1 cellular context compared by ENCODE assay signal in the genomic region with DNA sequence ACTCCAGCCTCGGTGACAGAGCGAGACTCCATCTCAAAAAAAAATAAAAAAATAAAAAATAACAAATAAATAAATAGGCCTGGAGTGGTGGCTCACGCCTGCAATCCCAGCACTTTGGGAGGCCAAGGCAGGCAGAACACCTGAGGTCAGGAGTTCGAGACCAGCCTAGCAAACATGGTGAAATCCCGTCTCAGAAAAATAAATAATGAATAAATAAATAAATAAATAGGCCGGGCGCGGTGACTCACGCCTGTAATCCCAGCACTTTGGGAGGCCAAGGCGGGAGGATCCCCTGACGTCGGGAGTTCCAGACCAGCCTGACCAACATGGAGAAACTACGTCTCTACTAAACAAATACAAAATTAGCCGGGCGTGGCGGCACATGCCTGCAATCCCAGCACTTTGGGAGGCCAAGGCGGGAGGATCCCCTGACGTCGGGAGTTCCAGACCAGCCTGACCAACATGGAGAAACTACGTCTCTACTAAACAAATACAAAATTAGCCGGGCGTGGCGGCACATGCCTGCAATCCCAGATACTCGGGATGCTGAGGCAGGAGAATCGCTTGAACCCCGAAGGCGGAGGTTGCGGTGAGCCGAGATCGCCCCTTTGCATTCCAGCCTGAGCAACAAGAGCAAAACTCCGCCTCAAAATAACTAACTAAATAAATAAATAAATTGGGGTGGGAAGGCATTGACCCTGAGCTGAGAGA.
TF ChIP-seq lines count a peak whose summit lies in the region.

No MANE protein-coding gene starts in this region.

TF ChIP-seq in K562, 482 proteins besides CTCF, POLR2A, EP300 and RAD21:
- TF ChIP-seq, protein P1, sequence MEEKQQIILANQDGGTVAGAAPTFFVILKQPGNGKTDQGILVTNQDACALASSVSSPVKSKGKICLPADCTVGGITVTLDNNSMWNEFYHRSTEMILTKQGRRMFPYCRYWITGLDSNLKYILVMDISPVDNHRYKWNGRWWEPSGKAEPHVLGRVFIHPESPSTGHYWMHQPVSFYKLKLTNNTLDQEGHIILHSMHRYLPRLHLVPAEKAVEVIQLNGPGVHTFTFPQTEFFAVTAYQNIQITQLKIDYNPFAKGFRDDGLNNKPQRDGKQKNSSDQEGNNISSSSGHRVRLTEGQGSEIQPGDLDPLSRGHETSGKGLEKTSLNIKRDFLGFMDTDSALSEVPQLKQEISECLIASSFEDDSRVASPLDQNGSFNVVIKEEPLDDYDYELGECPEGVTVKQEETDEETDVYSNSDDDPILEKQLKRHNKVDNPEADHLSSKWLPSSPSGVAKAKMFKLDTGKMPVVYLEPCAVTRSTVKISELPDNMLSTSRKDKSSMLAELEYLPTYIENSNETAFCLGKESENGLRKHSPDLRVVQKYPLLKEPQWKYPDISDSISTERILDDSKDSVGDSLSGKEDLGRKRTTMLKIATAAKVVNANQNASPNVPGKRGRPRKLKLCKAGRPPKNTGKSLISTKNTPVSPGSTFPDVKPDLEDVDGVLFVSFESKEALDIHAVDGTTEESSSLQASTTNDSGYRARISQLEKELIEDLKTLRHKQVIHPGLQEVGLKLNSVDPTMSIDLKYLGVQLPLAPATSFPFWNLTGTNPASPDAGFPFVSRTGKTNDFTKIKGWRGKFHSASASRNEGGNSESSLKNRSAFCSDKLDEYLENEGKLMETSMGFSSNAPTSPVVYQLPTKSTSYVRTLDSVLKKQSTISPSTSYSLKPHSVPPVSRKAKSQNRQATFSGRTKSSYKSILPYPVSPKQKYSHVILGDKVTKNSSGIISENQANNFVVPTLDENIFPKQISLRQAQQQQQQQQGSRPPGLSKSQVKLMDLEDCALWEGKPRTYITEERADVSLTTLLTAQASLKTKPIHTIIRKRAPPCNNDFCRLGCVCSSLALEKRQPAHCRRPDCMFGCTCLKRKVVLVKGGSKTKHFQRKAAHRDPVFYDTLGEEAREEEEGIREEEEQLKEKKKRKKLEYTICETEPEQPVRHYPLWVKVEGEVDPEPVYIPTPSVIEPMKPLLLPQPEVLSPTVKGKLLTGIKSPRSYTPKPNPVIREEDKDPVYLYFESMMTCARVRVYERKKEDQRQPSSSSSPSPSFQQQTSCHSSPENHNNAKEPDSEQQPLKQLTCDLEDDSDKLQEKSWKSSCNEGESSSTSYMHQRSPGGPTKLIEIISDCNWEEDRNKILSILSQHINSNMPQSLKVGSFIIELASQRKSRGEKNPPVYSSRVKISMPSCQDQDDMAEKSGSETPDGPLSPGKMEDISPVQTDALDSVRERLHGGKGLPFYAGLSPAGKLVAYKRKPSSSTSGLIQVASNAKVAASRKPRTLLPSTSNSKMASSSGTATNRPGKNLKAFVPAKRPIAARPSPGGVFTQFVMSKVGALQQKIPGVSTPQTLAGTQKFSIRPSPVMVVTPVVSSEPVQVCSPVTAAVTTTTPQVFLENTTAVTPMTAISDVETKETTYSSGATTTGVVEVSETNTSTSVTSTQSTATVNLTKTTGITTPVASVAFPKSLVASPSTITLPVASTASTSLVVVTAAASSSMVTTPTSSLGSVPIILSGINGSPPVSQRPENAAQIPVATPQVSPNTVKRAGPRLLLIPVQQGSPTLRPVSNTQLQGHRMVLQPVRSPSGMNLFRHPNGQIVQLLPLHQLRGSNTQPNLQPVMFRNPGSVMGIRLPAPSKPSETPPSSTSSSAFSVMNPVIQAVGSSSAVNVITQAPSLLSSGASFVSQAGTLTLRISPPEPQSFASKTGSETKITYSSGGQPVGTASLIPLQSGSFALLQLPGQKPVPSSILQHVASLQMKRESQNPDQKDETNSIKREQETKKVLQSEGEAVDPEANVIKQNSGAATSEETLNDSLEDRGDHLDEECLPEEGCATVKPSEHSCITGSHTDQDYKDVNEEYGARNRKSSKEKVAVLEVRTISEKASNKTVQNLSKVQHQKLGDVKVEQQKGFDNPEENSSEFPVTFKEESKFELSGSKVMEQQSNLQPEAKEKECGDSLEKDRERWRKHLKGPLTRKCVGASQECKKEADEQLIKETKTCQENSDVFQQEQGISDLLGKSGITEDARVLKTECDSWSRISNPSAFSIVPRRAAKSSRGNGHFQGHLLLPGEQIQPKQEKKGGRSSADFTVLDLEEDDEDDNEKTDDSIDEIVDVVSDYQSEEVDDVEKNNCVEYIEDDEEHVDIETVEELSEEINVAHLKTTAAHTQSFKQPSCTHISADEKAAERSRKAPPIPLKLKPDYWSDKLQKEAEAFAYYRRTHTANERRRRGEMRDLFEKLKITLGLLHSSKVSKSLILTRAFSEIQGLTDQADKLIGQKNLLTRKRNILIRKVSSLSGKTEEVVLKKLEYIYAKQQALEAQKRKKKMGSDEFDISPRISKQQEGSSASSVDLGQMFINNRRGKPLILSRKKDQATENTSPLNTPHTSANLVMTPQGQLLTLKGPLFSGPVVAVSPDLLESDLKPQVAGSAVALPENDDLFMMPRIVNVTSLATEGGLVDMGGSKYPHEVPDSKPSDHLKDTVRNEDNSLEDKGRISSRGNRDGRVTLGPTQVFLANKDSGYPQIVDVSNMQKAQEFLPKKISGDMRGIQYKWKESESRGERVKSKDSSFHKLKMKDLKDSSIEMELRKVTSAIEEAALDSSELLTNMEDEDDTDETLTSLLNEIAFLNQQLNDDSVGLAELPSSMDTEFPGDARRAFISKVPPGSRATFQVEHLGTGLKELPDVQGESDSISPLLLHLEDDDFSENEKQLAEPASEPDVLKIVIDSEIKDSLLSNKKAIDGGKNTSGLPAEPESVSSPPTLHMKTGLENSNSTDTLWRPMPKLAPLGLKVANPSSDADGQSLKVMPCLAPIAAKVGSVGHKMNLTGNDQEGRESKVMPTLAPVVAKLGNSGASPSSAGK (IDR thresholded peaks at IDR 0.05): peak; percentile 63; the same call in 1 of the 2 replicates
- TF ChIP-seq, protein P2, sequence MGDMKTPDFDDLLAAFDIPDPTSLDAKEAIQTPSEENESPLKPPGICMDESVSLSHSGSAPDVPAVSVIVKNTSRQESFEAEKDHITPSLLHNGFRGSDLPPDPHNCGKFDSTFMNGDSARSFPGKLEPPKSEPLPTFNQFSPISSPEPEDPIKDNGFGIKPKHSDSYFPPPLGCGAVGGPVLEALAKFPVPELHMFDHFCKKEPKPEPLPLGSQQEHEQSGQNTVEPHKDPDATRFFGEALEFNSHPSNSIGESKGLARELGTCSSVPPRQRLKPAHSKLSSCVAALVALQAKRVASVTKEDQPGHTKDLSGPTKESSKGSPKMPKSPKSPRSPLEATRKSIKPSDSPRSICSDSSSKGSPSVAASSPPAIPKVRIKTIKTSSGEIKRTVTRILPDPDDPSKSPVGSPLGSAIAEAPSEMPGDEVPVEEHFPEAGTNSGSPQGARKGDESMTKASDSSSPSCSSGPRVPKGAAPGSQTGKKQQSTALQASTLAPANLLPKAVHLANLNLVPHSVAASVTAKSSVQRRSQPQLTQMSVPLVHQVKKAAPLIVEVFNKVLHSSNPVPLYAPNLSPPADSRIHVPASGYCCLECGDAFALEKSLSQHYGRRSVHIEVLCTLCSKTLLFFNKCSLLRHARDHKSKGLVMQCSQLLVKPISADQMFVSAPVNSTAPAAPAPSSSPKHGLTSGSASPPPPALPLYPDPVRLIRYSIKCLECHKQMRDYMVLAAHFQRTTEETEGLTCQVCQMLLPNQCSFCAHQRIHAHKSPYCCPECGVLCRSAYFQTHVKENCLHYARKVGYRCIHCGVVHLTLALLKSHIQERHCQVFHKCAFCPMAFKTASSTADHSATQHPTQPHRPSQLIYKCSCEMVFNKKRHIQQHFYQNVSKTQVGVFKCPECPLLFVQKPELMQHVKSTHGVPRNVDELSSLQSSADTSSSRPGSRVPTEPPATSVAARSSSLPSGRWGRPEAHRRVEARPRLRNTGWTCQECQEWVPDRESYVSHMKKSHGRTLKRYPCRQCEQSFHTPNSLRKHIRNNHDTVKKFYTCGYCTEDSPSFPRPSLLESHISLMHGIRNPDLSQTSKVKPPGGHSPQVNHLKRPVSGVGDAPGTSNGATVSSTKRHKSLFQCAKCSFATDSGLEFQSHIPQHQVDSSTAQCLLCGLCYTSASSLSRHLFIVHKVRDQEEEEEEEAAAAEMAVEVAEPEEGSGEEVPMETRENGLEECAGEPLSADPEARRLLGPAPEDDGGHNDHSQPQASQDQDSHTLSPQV (IDR thresholded peaks at IDR 0.05): 0 out of 2 replicates have a peak, but pooled peaks have one; percentile 52
- TF ChIP-seq L3MBTL2 (IDR thresholded peaks at IDR 0.05) (peak; percentile 38; the same call in 1 of the 2 replicates), NR1H2 (CRISPR knock-in tag; IDR thresholded peaks at IDR 0.05) (0 out of 2 replicates have a peak, but pooled peaks have one; percentile 3)
